Comparison of ENCODE assay signal across 10 cellular contexts in genomic region chr18:58263055-58263732, GRCh38.
A peak's percentile ranks its signal among the peaks of the same experiment; 100 is the strongest.
DNase-seq lines count a peak whose midpoint lies in the region; ATAC-seq and TF ChIP-seq lines count a peak whose summit lies in the region.
"Had no signal": no experiment of that assay in that cellular context is flagged by ENCODE, and none has a peak within 500 bp of the region (broad histone marks: within the 10 kb centered on the region; RNA-seq: fewer than 3 reads in every experiment).

No MANE protein-coding gene starts in this region.

- TF ChIP-seq CTCF in epithelial cell of esophagus (IDR thresholded peaks at IDR 0.05; ENCODE audit: insufficient read depth, low read depth, low read length, missing control alignments), result no peak

- no peak overlapping the region for H3K27ac Mint-ChIP-seq in CD4-positive, alpha-beta memory T cell

- intact Hi-C loops in CD4-positive, alpha-beta memory T cell (cut with micrococcal nuclease), result no loop called here

- peaks cover 10% of the 10 kb centered on the region for H3K4me1 ChIP-seq in muscle layer of colon (ENCODE audit: insufficient read depth, low read length)
- H3K4me1 ChIP-seq in CD4-positive, alpha-beta memory T cell (ENCODE audit: insufficient read depth, low read length), result no peaks in the 10 kb centered on the region

- H3K9me3 Mint-ChIP-seq in CD4-positive, alpha-beta memory T cell, result no peaks in the 10 kb centered on the region

- CTCF ChIA-PET in CD4-positive, alpha-beta memory T cell (lab: Charles Lee; ENCODE audit: partially characterized antibody), result no interaction called here

- DNase-seq in Caki2 (ENCODE audit: low read depth), result peak; percentile 65
- no peak for DNase-seq in MG63
- peak; percentile 85 for DNase-seq in epithelial cell of esophagus (ENCODE audit: low read depth)
- DNase-seq in CD4-positive, alpha-beta memory T cell, result no peak
- no peak for DNase-seq in NCI-H526 (lab: John Stamatoyannopoulos, UW)
- DNase-seq in ecto neural progenitor cell (ENCODE audit: low spot score), result no peak
- DNase-seq: MM.1S, T-helper 2 cell had no signal

- H3K4me3 ChIP-seq in MG63 (peak overlapping the region; percentile 31), epithelial cell of esophagus (ENCODE audit: low read length) (peak overlapping the region; percentile 30), muscle layer of colon (ENCODE audit: low read depth in 1 of 2, low read length in 2 of 2) (no peak overlapping the region)
- no peak overlapping the region for H3K4me3 ChIP-seq in CD4-positive, alpha-beta memory T cell (ENCODE audit: low read length in 2 of 2)

- POLR2A ChIA-PET in CD4-positive, alpha-beta memory T cell (lab: Charles Lee; ENCODE audit: partially characterized antibody), result no interaction called here

- H3K27me3 ChIP-seq in MG63, result no peaks in the 10 kb centered on the region
- H3K27me3 ChIP-seq in muscle layer of colon (ENCODE audit: control insufficient read depth in 1 of 2, insufficient read depth in 2 of 2, low read length in 2 of 2), result no peaks in the 10 kb centered on the region
- H3K27me3 ChIP-seq in CD4-positive, alpha-beta memory T cell (ENCODE audit: insufficient read depth, low read length), result no peaks in the 10 kb centered on the region

- H3K9ac ChIP-seq in muscle layer of colon (ENCODE audit: low read length), result no peak overlapping the region

- no peak for ATAC-seq in GM18868 (IDR thresholded peaks at IDR 0.05; ENCODE audit: unreplicated experiment)

- H3K4me1 Mint-ChIP-seq in CD4-positive, alpha-beta memory T cell, result peaks cover 0 to 2% (median 0%) of the 10 kb centered on the region in 4 donors

- H3K36me3 ChIP-seq in MG63 (no peaks in the 10 kb centered on the region; the same call in 1 of the 2 replicates), muscle layer of colon (ENCODE audit: insufficient read depth, low read length) (no peaks in the 10 kb centered on the region)
- H3K36me3 ChIP-seq in CD4-positive, alpha-beta memory T cell (ENCODE audit: insufficient read depth, low read length), result no peaks in the 10 kb centered on the region

- in situ Hi-C loops in Caki2 (cut with HindIII; ENCODE audit: low pct_unique_long_range_greater_than_20kb, low sequenced_read_pairs), result no loop called here

- H3K27me3 Mint-ChIP-seq in CD4-positive, alpha-beta memory T cell, result peaks cover 0 to 14% of the 10 kb centered on the region in 2 donors

- peak overlapping the region; percentile 68 for H3K27ac ChIP-seq in muscle layer of colon (ENCODE audit: low read depth, low read length)
- H3K27ac ChIP-seq in CD4-positive, alpha-beta memory T cell (ENCODE audit: low read depth, low read length), result no peak overlapping the region

- peak overlapping the region in 1 of 8 donors; percentile 2 for H3K4me3 Mint-ChIP-seq in CD4-positive, alpha-beta memory T cell

- H3K9me3 ChIP-seq in MG63 (peaks cover 4% of the 10 kb centered on the region; the same call in 1 of the 2 replicates), muscle layer of colon (ENCODE audit: low read length) (no peaks in the 10 kb centered on the region)
- H3K9me3 ChIP-seq in CD4-positive, alpha-beta memory T cell (ENCODE audit: control insufficient read depth in 1 of 2, low read length in 2 of 2), result no peaks in the 10 kb centered on the region

- no peaks in the 10 kb centered on the region for H3K36me3 Mint-ChIP-seq in CD4-positive, alpha-beta memory T cell

Comparison
In these comparisons a context has a peak if more than half of its experiments do, and no peak if none do; other contexts are left out.
1. DNase-seq: peak in Caki2 (single experiment) and epithelial cell of esophagus (single experiment); none in MG63 (single experiment), CD4-positive, alpha-beta memory T cell (0 of 5), NCI-H526 (0 of 2) and ecto neural progenitor cell (single experiment).
2. H3K4me3 ChIP-seq: peak in MG63 (single experiment) and epithelial cell of esophagus (single experiment); none in muscle layer of colon (0 of 2) and CD4-positive, alpha-beta memory T cell (0 of 2).